18 cellular contexts compared by ENCODE assay signal in the genomic region with DNA sequence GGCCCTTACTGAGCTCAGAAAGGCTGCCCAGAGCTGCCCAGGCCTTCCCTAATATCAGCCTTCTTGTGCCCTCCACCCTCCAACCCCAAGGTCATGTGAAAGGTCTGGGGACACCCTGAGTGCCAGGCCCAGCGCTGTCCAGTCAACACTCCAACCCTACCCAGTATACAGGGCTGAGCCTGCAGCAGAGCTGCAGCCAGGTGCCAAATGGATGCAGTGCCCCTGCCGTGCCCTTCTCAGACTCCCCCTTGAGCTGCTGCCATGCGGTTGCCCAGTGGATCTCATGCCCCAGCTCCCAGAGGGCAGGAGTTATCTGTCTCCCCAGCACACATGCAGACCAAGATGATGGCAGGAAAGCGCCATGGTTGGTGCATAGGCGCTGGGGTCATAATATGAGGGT.
A peak's percentile ranks its signal among the peaks of the same experiment; 100 is the strongest.
DNase-seq lines count a peak whose midpoint lies in the region; ATAC-seq, FAIRE-seq and TF ChIP-seq lines count a peak whose summit lies in the region.
"Had no signal": no experiment of that assay in that cellular context is flagged by ENCODE, and none has a peak within 500 bp of the region (broad histone marks: within the 10 kb centered on the region; RNA-seq: fewer than 3 reads in every experiment).

No MANE protein-coding gene starts in this region.

- no TSS peak for BruUV-seq in K562 (replicated peaks; lab: Mats Ljungman, UMichigan)

- no peak overlapping the region for H3K4me2 ChIP-seq in K562 (ENCODE audit: insufficient read depth, low read length)
- no peak overlapping the region for H3K4me2 ChIP-seq in mesendoderm (ENCODE audit: low read length)

- H3K36me3 Mint-ChIP-seq in naive thymus-derived CD4-positive, alpha-beta T cell, result no peaks in the 10 kb centered on the region

- H3K27ac ChIP-seq in K562 (ENCODE audit: extremely low read depth, low read depth, low read length), result no peak overlapping the region
- H3K27ac ChIP-seq in mesendoderm (ENCODE audit: low read depth, low read length), result peak overlapping the region; percentile 90
- peak overlapping the region; percentile 31 for H3K27ac ChIP-seq in upper lobe of right lung
- H3K27ac ChIP-seq in naive thymus-derived CD4-positive, alpha-beta T cell (ENCODE audit: low read depth, low read length), result no peak overlapping the region

- H2BK5ac ChIP-seq in mesendoderm (ENCODE audit: low read length), result peak overlapping the region; percentile 57

- TF ChIP-seq CTCF in K562 (IDR thresholded peaks at IDR 0.05 in 2 of 3, conservative IDR thresholded peaks at IDR 0.05 in 1 of 3; ENCODE audit: insufficient read depth in 2 of 3, low read depth in 1 of 3, low read length in 3 of 3), result no peak
- TF ChIP-seq CTCF in upper lobe of right lung (IDR thresholded peaks at IDR 0.05), result no peak

- peak; percentile 4 for ATAC-seq in Right ventricle myocardium superior (ENCODE audit: poor library complexity)
- ATAC-seq in K562, result no peak
- ATAC-seq in upper lobe of right lung, result no peak
- no peak for ATAC-seq in HG02678 (IDR thresholded peaks at IDR 0.05; ENCODE audit: unreplicated experiment)
- ATAC-seq in naive thymus-derived CD4-positive, alpha-beta T cell, result no peak
- ATAC-seq: T-cell had no signal

- peak overlapping the region; percentile 50 for H3K4ac ChIP-seq in mesendoderm (ENCODE audit: low read depth, low read length)

- FAIRE-seq in K562 (lab: Jason Lieb, UNC), result no peak
- FAIRE-seq: endometrium had no signal

- H3K79me2 ChIP-seq in K562 (ENCODE audit: control insufficient read depth, insufficient read depth, low read length) (peaks cover 21% of the 10 kb centered on the region), mesendoderm (ENCODE audit: control insufficient read depth, insufficient read depth, low read length) (peaks cover 25% of the 10 kb centered on the region)

- H2AFZ ChIP-seq in K562 (ENCODE audit: low read depth, low read length), result no peak overlapping the region

- no peaks in the 10 kb centered on the region for H3K9me3 Mint-ChIP-seq in naive thymus-derived CD4-positive, alpha-beta T cell
- H3K9me3 Mint-ChIP-seq: CD4-positive, alpha-beta T cell; T-cell had no signal

- H4K5ac ChIP-seq in mesendoderm (ENCODE audit: low read length), result no peak overlapping the region

- intact Hi-C loops in Right ventricle myocardium superior (cut with DNase I), result no loop called here
- intact Hi-C loops in cardiac septum (cut with DNase I), result no loop called here
- intact Hi-C loops in K562 (cut with micrococcal nuclease), result no loop called here
- intact Hi-C loops in upper lobe of right lung (cut with DNase I), result no loop called here
- intact Hi-C loops in naive thymus-derived CD4-positive, alpha-beta T cell (cut with micrococcal nuclease), result no loop called here

- TF ChIP-seq RAD21 in K562 (CRISPR knock-in tag; conservative IDR thresholded peaks at IDR 0.05 in 1 of 2, IDR thresholded peaks at IDR 0.05 in 1 of 2), result no peak

- H3K27me3 ChIP-seq in K562 (ENCODE audit: control insufficient read depth in 2 of 2, insufficient read depth in 2 of 2, low read length in 2 of 2) (no peaks in the 10 kb centered on the region), mesendoderm (ENCODE audit: insufficient read depth, low read length, poor library complexity) (no peaks in the 10 kb centered on the region), upper lobe of right lung (no peaks in the 10 kb centered on the region)
- no peaks in the 10 kb centered on the region for H3K27me3 ChIP-seq in naive thymus-derived CD4-positive, alpha-beta T cell (ENCODE audit: control insufficient read depth in 2 of 2, insufficient read depth in 2 of 2, low read length in 2 of 2)

- H2AK5ac ChIP-seq in mesendoderm (ENCODE audit: low read length), result peak overlapping the region; percentile 24

- peaks cover 84 to 86% of the 10 kb centered on the region in 2 experiments for H3K4me1 ChIP-seq in K562 (replicated peaks in 1 of 2; ENCODE audit: control insufficient read depth in 2 of 2, insufficient read depth in 2 of 2, low read length in 2 of 2)
- H3K4me1 ChIP-seq in mesendoderm (ENCODE audit: control insufficient read depth, low read depth, low read length), result peaks cover 43% of the 10 kb centered on the region
- peaks cover 54% of the 10 kb centered on the region for H3K4me1 ChIP-seq in upper lobe of right lung
- peaks cover 0 to 5% of the 10 kb centered on the region in 2 donors for H3K4me1 ChIP-seq in naive thymus-derived CD4-positive, alpha-beta T cell (ENCODE audit: control insufficient read depth in 2 of 2, insufficient read depth in 2 of 2, low read length in 2 of 2)

- CTCF ChIA-PET in K562 (lab: Yijun Ruan, JAX; ENCODE audit: low intra/inter-chr PET ratio), result no interaction called here
- CTCF ChIA-PET in naive thymus-derived CD4-positive, alpha-beta T cell (lab: Charles Lee), result no interaction called here

- no peak overlapping the region for H2BK15ac ChIP-seq in mesendoderm (replicated peaks; ENCODE audit: low read depth)

- no peaks in the 10 kb centered on the region for H3K9me3 ChIP-seq in K562 (replicated peaks; ENCODE audit: control insufficient read depth, insufficient read depth, low read depth, low read length)
- no peaks in the 10 kb centered on the region for H3K9me3 ChIP-seq in upper lobe of right lung
- no peaks in the 10 kb centered on the region for H3K9me3 ChIP-seq in naive thymus-derived CD4-positive, alpha-beta T cell (ENCODE audit: control insufficient read depth in 2 of 3, low read length in 3 of 3)

- peak overlapping the region in 4 of 9 donors; percentile 2 to 70 (median 54) for H3K27ac Mint-ChIP-seq in naive thymus-derived CD4-positive, alpha-beta T cell
- H3K27ac Mint-ChIP-seq: CD4-positive, alpha-beta T cell had no signal

- H3K56ac ChIP-seq in mesendoderm (ENCODE audit: low read length), result peak overlapping the region; percentile 63

- H3K4me3 ChIP-seq in K562 (no peak overlapping the region), mesendoderm (ENCODE audit: low read length) (no peak overlapping the region), upper lobe of right lung (no peak overlapping the region)
- H3K4me3 ChIP-seq in naive thymus-derived CD4-positive, alpha-beta T cell (ENCODE audit: low read length), result no peak overlapping the region

- H4K8ac ChIP-seq in mesendoderm (ENCODE audit: low read depth, low read length), result no peak overlapping the region

- peak overlapping the region; percentile 3 for H2BK120ac ChIP-seq in mesendoderm (ENCODE audit: low read depth, low read length)

- DNase-seq in Right ventricle myocardium superior (no peak), cardiac septum (ENCODE audit: low spot score) (no peak), K562 (ENCODE audit: extremely low read depth in 1 of 4, low spot score in 3 of 4) (no peak), mesendoderm (no peak), upper lobe of right lung (no peak), DMS114 treated with DMSO at 0.1 percent for 48 hours (lab: John Stamatoyannopoulos, UW; ENCODE audit: unreplicated experiment) (no peak)
- DNase-seq in naive thymus-derived CD4-positive, alpha-beta T cell, result no peak
- DNase-seq: activated CD8-positive, alpha-beta memory T cell treated with anti-CD3 and anti-CD28 coated beads for 24 hours; amygdala; CD4-positive, alpha-beta T cell; HCEC 1CT; NCI-H1694; NCI-H446; stimulated activated CD4-positive, alpha-beta T cell treated with anti-CD3 and anti-CD28 coated beads, Interleukin-15, amount 100 ng/mL, for 24 hours; stimulated activated naive CD4-positive, alpha-beta T cell; T-cell had no signal

- H3K4me1 Mint-ChIP-seq in naive thymus-derived CD4-positive, alpha-beta T cell, result peaks cover 0 to 36% (median 21%) of the 10 kb centered on the region in 7 donors

- peaks cover 5% of the 10 kb centered on the region for H3K9me1 ChIP-seq in K562 (ENCODE audit: control insufficient read depth, insufficient read depth, low read length)

- in situ Hi-C loops in K562 (cut with MboI), result no loop called here

- no peak overlapping the region for H3K4me3 Mint-ChIP-seq in naive thymus-derived CD4-positive, alpha-beta T cell
- H3K4me3 Mint-ChIP-seq: CD4-positive, alpha-beta T cell; T-cell had no signal

- no peak for TF ChIP-seq POLR2A in K562 (conservative IDR thresholded peaks at IDR 0.05)

- POLR2A ChIA-PET in K562 (lab: Yijun Ruan, JAX), result no interaction called here
- POLR2A ChIA-PET in naive thymus-derived CD4-positive, alpha-beta T cell (lab: Charles Lee), result interaction anchor here (0.6 kb wide), 1 partner anchor 164 kb away, joined by 3 read pairs; no protein-coding TSS in a partner anchor

- TF ChIP-seq EP300 in K562 (IDR thresholded peaks at IDR 0.05; ENCODE audit: low read length), result no peak

- H3K18ac ChIP-seq in mesendoderm (ENCODE audit: low read length), result peak overlapping the region; percentile 10

- H3K23ac ChIP-seq in mesendoderm (ENCODE audit: low read length), result peak overlapping the region; percentile 59

- H3K36me3 ChIP-seq in K562 (ENCODE audit: control insufficient read depth, insufficient read depth, low read length), result peaks cover 28% of the 10 kb centered on the region; the same call in 2 of the 3 replicates
- H3K36me3 ChIP-seq in mesendoderm (ENCODE audit: control insufficient read depth, insufficient read depth, low read length), result peaks cover 3% of the 10 kb centered on the region
- peaks cover 7% of the 10 kb centered on the region for H3K36me3 ChIP-seq in upper lobe of right lung
- no peaks in the 10 kb centered on the region for H3K36me3 ChIP-seq in naive thymus-derived CD4-positive, alpha-beta T cell (ENCODE audit: control insufficient read depth in 2 of 3, insufficient read depth in 3 of 3, low read length in 3 of 3)

- no peaks in the 10 kb centered on the region; the same call in none of the 2 replicates for H4K20me1 ChIP-seq in K562 (replicated peaks; ENCODE audit: control insufficient read depth, insufficient read depth, low read length)

- peaks cover 44% of the 10 kb centered on the region for H3K79me1 ChIP-seq in mesendoderm (ENCODE audit: low read length)

- H3K9ac ChIP-seq in K562 (ENCODE audit: insufficient read depth in 1 of 2, low read depth in 2 of 2, low read length in 2 of 2) (peak overlapping the region in 1 of 2 experiments; percentile 53; a peak in 2 of 4 replicates), mesendoderm (ENCODE audit: low read length) (peak overlapping the region; percentile 6)

- WGBS in K562 (ENCODE audit: insufficient coverage, low coverage, missing lambda C conversion rate), result 97% methylated on average over 5 of the region's 5 CpGs
- no CpG with 5 or more reads among the region's 5 CpGs for WGBS in mesendoderm (ENCODE audit: extremely low coverage, insufficient coverage, low lambda C conversion rate)

- no peaks in the 10 kb centered on the region for H3K27me3 Mint-ChIP-seq in naive thymus-derived CD4-positive, alpha-beta T cell
- H3K27me3 Mint-ChIP-seq: CD4-positive, alpha-beta T cell; T-cell had no signal

TF ChIP-seq in K562, 482 proteins besides CTCF, POLR2A, EP300 and RAD21 (continues in another document):
- TF ChIP-seq CREBBP (IDR thresholded peaks at IDR 0.05; ENCODE audit: low read depth, low read length), result no peak

Comparison
In these comparisons a context has a peak if more than half of its experiments do, and no peak if none do; other contexts are left out.
1. H3K27ac ChIP-seq: peak in mesendoderm (single experiment) and upper lobe of right lung (single experiment); none in K562 (single experiment) and naive thymus-derived CD4-positive, alpha-beta T cell (single experiment).